15 cellular contexts compared by ENCODE assay signal in the genomic region with DNA sequence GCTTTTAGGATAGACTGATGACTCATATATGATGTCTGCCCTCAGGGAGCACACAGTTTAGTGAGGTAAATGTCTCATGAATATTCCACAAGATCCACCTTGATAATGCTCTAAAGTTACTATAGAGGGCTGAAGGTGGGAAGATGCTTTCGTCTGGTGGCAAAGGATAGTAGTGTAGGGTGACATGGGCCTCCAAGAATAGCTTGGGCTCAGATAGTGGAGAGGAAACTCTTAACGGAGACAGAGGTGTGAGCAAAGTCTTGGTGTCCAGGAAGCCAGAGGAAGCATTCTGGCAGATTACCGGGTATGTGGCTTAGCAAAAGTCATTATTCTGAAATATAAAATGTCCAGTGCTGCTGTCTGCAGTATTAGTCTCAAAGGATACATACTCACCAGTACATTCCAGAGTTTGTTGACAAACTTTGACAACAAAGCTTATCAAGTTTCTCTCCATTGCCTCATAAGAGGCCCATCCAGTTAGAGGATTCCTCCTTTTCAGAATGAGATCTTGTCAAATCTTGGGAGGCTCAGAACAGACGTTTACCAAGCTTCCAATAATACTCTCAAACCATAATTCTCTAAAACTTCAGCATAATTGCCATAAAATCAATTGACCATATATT.
"Had no signal": no experiment of that assay in that cellular context is flagged by ENCODE, and none has a peak within 500 bp of the region (broad histone marks: within the 10 kb centered on the region; RNA-seq: fewer than 3 reads in every experiment).

No MANE protein-coding gene starts in this region.

- H3K27ac ChIP-seq: breast epithelium had no signal

- H3K27me3 Mint-ChIP-seq: activated B cell treated with CpG ODN at 0.5 μM for 24 hours; activated CD4-positive, alpha-beta memory T cell treated with anti-CD3 and anti-CD28 coated beads for 36 hours; activated naive CD4-positive, alpha-beta T cell treated with anti-CD3 and anti-CD28 coated beads, Interleukin-2, amount 10 ng/mL, durations not matched to agents 7 days and 5 days had no signal

- H3K9me3 ChIP-seq: breast epithelium, sigmoid colon, transverse colon had no signal

- H3K4me3 ChIP-seq: breast epithelium, coronary artery, sigmoid colon, transverse colon had no signal

- H3K27me3 ChIP-seq: breast epithelium, sigmoid colon, transverse colon had no signal

- H3K9me3 Mint-ChIP-seq: activated CD4-positive, alpha-beta memory T cell treated with anti-CD3 and anti-CD28 coated beads for 36 hours; activated naive CD4-positive, alpha-beta T cell treated with anti-CD3 and anti-CD28 coated beads, Interleukin-2, amount 10 ng/mL, durations not matched to agents 7 days and 5 days had no signal

- H3K4me1 ChIP-seq: breast epithelium had no signal

- ATAC-seq: left lobe of liver had no signal

- DNase-seq: activated B cell treated with CpG ODN at 0.5 μM for 24 hours; activated CD4-positive, alpha-beta memory T cell treated with anti-CD3 and anti-CD28 coated beads for 36 hours; activated CD4-positive, alpha-beta T cell treated with anti-CD3 and anti-CD28 coated beads for 4 hours; activated naive CD4-positive, alpha-beta T cell treated with anti-CD3 and anti-CD28 coated beads, Interleukin-2, amount 10 ng/mL, durations not matched to agents 7 days and 5 days; activated T-cell treated with anti-CD3 and anti-CD28 coated beads, Interleukin-2, amount 50 U/mL, for 48 hours; kidney; nephron progenitor cell; sigmoid colon; stimulated activated CD4-positive, alpha-beta T cell treated with anti-CD3 and anti-CD28 coated beads, Interleukin-2, amount 100 ng/mL, for 48 hours; stimulated activated naive CD4-positive, alpha-beta T cell treated with Interleukin-2 at 50 U/mL for 16 hours; transverse colon had no signal

- H3K36me3 ChIP-seq: breast epithelium, sigmoid colon, transverse colon had no signal

- H3K4me3 Mint-ChIP-seq: activated B cell treated with CpG ODN at 0.5 μM for 24 hours; activated CD4-positive, alpha-beta memory T cell treated with anti-CD3 and anti-CD28 coated beads for 36 hours; activated naive CD4-positive, alpha-beta T cell treated with anti-CD3 and anti-CD28 coated beads, Interleukin-2, amount 10 ng/mL, durations not matched to agents 7 days and 5 days; nephron progenitor cell; T-helper 1 cell treated with Interleukin-12 subunit alpha and Interleukin-12 subunit beta and Interleukin-4 antibody, amounts not matched to agents 30 μg/mL and 1 μg/mL, for 36 hours had no signal

- H3K4me1 Mint-ChIP-seq: activated naive CD4-positive, alpha-beta T cell treated with anti-CD3 and anti-CD28 coated beads, Interleukin-2, amount 10 ng/mL, durations not matched to agents 7 days and 5 days had no signal

- H3K27ac Mint-ChIP-seq: activated CD4-positive, alpha-beta memory T cell treated with anti-CD3 and anti-CD28 coated beads for 36 hours; activated naive CD4-positive, alpha-beta T cell treated with anti-CD3 and anti-CD28 coated beads, Interleukin-2, amount 10 ng/mL, durations not matched to agents 7 days and 5 days; nephron progenitor cell; T-helper 1 cell treated with Interleukin-12 subunit alpha and Interleukin-12 subunit beta and Interleukin-4 antibody, amounts not matched to agents 30 μg/mL and 1 μg/mL, for 36 hours had no signal
